Comparison of ENCODE assay signal across 17 cellular contexts in the genomic region with DNA sequence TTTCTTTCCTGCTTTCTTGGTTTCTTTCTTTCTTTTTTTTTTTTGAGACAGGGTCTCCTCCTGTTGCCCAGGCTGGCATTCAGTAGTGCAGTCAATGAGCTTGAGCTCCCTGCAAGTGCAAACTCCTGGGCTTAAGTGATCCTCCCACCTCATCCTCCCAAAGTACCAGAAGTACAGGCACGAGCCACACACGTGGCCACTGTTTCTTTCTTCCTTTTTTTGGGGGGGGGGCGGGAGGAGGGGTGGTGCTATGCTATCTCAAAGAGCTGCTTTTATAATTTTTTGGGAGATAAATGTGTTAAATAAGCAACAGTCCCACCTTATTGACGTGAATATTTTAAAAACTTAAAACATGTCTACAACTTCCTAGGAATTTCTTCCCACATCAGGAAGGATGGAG.
"Had no signal": no experiment of that assay in that cellular context is flagged by ENCODE, and none has a peak within 500 bp of the region (broad histone marks: within the 10 kb centered on the region; RNA-seq: fewer than 3 reads in every experiment).

No MANE protein-coding gene starts in this region.

- ATAC-seq: esophagus mucosa; gastrocnemius medialis; left ventricle myocardium superior; naive thymus-derived CD4-positive, alpha-beta T cell; sciatic nerve; stimulated activated memory B cell treated with anti-CD40 and anti-IgM and Interleukin-4, amounts not matched to agents 10 μg/mL and 1 μg/mL and 100 μg/mL, for 72 hours; stimulated activated naive CD8-positive, alpha-beta T cell treated with anti-CD3 and anti-CD28 coated beads, Interleukin-15, Interleukin-2, amounts not matched to agents 100 U/mL and 50 U/mL, for 24 hours; upper lobe of right lung had no signal

- H3K27ac Mint-ChIP-seq: endodermal cell; naive thymus-derived CD4-positive, alpha-beta T cell; nephron; neural progenitor cell; stimulated activated memory B cell treated with anti-CD40 and anti-IgM and Interleukin-4, amounts not matched to agents 10 μg/mL and 1 μg/mL and 100 μg/mL, for 72 hours had no signal

- H3K36me3 Mint-ChIP-seq: stimulated activated memory B cell treated with anti-CD40 and anti-IgM and Interleukin-4, amounts not matched to agents 10 μg/mL and 1 μg/mL and 100 μg/mL, for 72 hours had no signal

- DNase-seq: effector CD4-positive, alpha-beta T cell; endodermal cell; gastrocnemius medialis; head of caudate nucleus; left ventricle myocardium superior; midbrain; naive thymus-derived CD4-positive, alpha-beta T cell; stimulated activated CD4-positive, alpha-beta T cell treated with anti-CD3 and anti-CD28 coated beads, Interleukin-4, amount 100 ng/mL, for 4 hours; stimulated activated naive CD8-positive, alpha-beta T cell treated with anti-CD3 and anti-CD28 coated beads, Interleukin-15, Interleukin-2, amounts not matched to agents 100 U/mL and 50 U/mL, for 24 hours; transverse colon; upper lobe of right lung; uterus had no signal

- H3K9me3 Mint-ChIP-seq: nephron; neural progenitor cell; stimulated activated memory B cell treated with anti-CD40 and anti-IgM and Interleukin-4, amounts not matched to agents 10 μg/mL and 1 μg/mL and 100 μg/mL, for 72 hours had no signal

- H3K4me1 Mint-ChIP-seq: stimulated activated memory B cell treated with anti-CD40 and anti-IgM and Interleukin-4, amounts not matched to agents 10 μg/mL and 1 μg/mL and 100 μg/mL, for 72 hours had no signal

- H3K4me3 Mint-ChIP-seq: endodermal cell; naive thymus-derived CD4-positive, alpha-beta T cell; nephron; neural progenitor cell; stimulated activated memory B cell treated with anti-CD40 and anti-IgM and Interleukin-4, amounts not matched to agents 10 μg/mL and 1 μg/mL and 100 μg/mL, for 72 hours had no signal
